Comparison of ENCODE assay signal across 1 cellular context in genomic region chr5:36724429-36725332, GRCh38.
TF ChIP-seq lines count a peak whose summit lies in the region.

No MANE protein-coding gene starts in this region.

TF ChIP-seq in GM12878, 131 proteins besides CTCF, POLR2A, EP300 and RAD21 (continued from another document):
- TF ChIP-seq, protein P1, sequence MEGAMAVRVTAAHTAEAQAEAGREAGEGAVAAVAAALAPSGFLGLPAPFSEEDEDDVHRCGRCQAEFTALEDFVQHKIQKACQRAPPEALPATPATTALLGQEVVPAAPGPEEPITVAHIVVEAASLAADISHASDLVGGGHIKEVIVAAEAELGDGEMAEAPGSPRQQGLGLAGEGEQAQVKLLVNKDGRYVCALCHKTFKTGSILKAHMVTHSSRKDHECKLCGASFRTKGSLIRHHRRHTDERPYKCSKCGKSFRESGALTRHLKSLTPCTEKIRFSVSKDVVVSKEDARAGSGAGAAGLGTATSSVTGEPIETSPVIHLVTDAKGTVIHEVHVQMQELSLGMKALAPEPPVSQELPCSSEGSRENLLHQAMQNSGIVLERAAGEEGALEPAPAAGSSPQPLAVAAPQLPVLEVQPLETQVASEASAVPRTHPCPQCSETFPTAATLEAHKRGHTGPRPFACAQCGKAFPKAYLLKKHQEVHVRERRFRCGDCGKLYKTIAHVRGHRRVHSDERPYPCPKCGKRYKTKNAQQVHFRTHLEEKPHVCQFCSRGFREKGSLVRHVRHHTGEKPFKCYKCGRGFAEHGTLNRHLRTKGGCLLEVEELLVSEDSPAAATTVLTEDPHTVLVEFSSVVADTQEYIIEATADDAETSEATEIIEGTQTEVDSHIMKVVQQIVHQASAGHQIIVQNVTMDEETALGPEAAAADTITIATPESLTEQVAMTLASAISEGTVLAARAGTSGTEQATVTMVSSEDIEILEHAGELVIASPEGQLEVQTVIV (IDR thresholded peaks at IDR 0.05; ENCODE audit: borderline replicate concordance, partially characterized antibody), result no peak
- TF ChIP-seq NR2C1 (IDR thresholded peaks at IDR 0.05) (no peak), RUNX3 (IDR thresholded peaks at IDR 0.05; ENCODE audit: low read length) (peak; percentile 66), GABPA (IDR thresholded peaks at IDR 0.05; ENCODE audit: low read depth) (no peak), CBX3 (IDR thresholded peaks at IDR 0.05; ENCODE audit: borderline replicate concordance, low read depth) (no peak), DPF2 (IDR thresholded peaks at IDR 0.05) (peak; percentile 94; the same call in 1 of the 2 replicates), STAT1 (conservative IDR thresholded peaks at IDR 0.05) (no peak), NFXL1 (IDR thresholded peaks at IDR 0.05; ENCODE audit: borderline replicate concordance) (no peak), RFX5 (IDR thresholded peaks at IDR 0.05; ENCODE audit: low read depth, low read length) (no peak), MXI1 (IDR thresholded peaks at IDR 0.05; ENCODE audit: low read depth, low read length) (peak; percentile 81; the same call in 1 of the 2 replicates), HDAC6 (IDR thresholded peaks at IDR 0.05; ENCODE audit: unreplicated experiment) (no peak), TCF3 (IDR thresholded peaks at IDR 0.05; ENCODE audit: borderline replicate concordance, insufficient read depth, low read depth, low read length) (no peak), FOS (IDR thresholded peaks at IDR 0.05; ENCODE audit: borderline replicate concordance, extremely low read depth, insufficient read length) (peak; percentile 56)
- TF ChIP-seq, protein P2, sequence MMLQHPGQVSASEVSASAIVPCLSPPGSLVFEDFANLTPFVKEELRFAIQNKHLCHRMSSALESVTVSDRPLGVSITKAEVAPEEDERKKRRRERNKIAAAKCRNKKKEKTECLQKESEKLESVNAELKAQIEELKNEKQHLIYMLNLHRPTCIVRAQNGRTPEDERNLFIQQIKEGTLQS (IDR thresholded peaks at IDR 0.05; ENCODE audit: borderline replicate concordance, extremely low read depth, low read depth, low read length), result peak; percentile 91; the same call in 1 of the 2 replicates
